Comparison of ENCODE assay signal across 11 cellular contexts in the genomic region with DNA sequence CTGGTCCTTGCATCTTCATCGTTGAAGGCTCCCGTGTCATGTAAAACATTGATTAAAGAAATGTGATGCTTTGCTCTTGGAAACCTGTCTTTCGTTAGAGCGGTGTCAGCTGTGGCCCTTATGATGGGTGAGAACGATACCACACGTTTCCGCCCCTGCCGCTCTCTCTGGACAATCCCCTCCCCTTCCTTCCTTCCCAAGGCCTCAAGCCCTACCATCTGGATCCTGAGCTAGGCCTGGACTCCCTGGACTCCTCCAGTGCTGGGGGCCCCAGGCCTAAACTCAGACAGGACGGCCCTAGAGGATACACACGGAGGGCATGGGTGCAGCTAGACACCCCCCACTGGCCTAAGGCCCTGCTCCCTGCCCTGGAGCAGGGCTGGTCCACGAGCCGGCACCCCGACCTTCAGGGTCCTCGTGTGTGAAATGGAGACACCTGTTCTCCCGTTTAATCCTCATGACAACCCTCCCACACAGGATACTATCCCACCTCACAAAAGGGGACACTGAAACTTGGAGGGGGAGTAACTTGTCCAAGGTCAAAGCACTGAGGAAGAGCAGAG. TPM values are rescaled to one million over a fixed set of nuclear protein-coding genes. Genes with fewer than 3 reads are reported as not detected.
DNase-seq lines count a peak whose midpoint lies in the region; ATAC-seq and TF ChIP-seq lines count a peak whose summit lies in the region.
"Had no signal": no experiment of that assay in that cellular context is flagged by ENCODE, and none has a peak within 500 bp of the region (broad histone marks: within the 10 kb centered on the region; RNA-seq: fewer than 3 reads in every experiment).

No MANE protein-coding gene starts in this region.

- no peaks in the 10 kb centered on the region for H3K9me3 ChIP-seq in PC-9 (ENCODE audit: insufficient read depth, low read depth)
- H3K9me3 ChIP-seq: ascending aorta had no signal

- H3K9me2 ChIP-seq in PC-9 (ENCODE audit: insufficient read depth): no peaks in the 10 kb centered on the region

- H3K79me2 ChIP-seq in PC-9 (ENCODE audit: low read depth): peaks cover 90% of the 10 kb centered on the region

- peaks cover 14% of the 10 kb centered on the region; the same call in 1 of the 2 replicates for H3F3A ChIP-seq in PC-9 (ENCODE audit: insufficient read depth, low read depth)

- H3K36me3 Mint-ChIP-seq in immature natural killer cell: no peaks in the 10 kb centered on the region
- H3K36me3 Mint-ChIP-seq in stimulated activated effector memory CD8-positive, alpha-beta T cell treated with anti-CD3 and anti-CD28 coated beads, Interleukin-12 subunit alpha, Interleukin-12 subunit beta, amount 100 ng/mL, for 72 hours: peaks cover 6% of the 10 kb centered on the region
- H3K36me3 Mint-ChIP-seq: CD8-positive, alpha-beta memory T cell had no signal

- H3K27ac Mint-ChIP-seq in immature natural killer cell: peak overlapping the region; percentile 31 to 93 (median 68)
- H3K27ac Mint-ChIP-seq in stimulated activated effector memory CD8-positive, alpha-beta T cell treated with anti-CD3 and anti-CD28 coated beads, Interleukin-12 subunit alpha, Interleukin-12 subunit beta, amount 100 ng/mL, for 72 hours: peak overlapping the region; percentile 18

- H3K36me3 ChIP-seq in PC-9 (ENCODE audit: low read depth): no peaks in the 10 kb centered on the region
- H3K36me3 ChIP-seq: ascending aorta had no signal

- DNase-seq in PC-9 (no peak), immature natural killer cell (no peak), LoVo (ENCODE audit: low spot score) (no peak)
- no peak for DNase-seq in stimulated activated effector memory CD8-positive, alpha-beta T cell treated with anti-CD3 and anti-CD28 coated beads, Interleukin-12 subunit alpha, Interleukin-12 subunit beta, amount 100 ng/mL, for 72 hours (ENCODE audit: low spot score in 2 of 2)
- DNase-seq in activated T-cell treated with anti-CD3 and anti-CD28 coated beads, Interleukin-2, amount 50 U/mL, for 1 hour: no peak
- DNase-seq: NCI-H1092 had no signal

- H3K4me1 ChIP-seq in PC-9 (replicated peaks; ENCODE audit: insufficient read depth): peaks cover 41% of the 10 kb centered on the region

- H3K4me3 Mint-ChIP-seq in immature natural killer cell: peak overlapping the region; percentile 24 to 73 (median 63)
- H3K4me3 Mint-ChIP-seq in stimulated activated effector memory CD8-positive, alpha-beta T cell treated with anti-CD3 and anti-CD28 coated beads, Interleukin-12 subunit alpha, Interleukin-12 subunit beta, amount 100 ng/mL, for 72 hours: no peak overlapping the region
- H3K4me3 Mint-ChIP-seq: CD8-positive, alpha-beta memory T cell had no signal

- H3K9me3 Mint-ChIP-seq in immature natural killer cell: no peaks in the 10 kb centered on the region
- H3K9me3 Mint-ChIP-seq in stimulated activated effector memory CD8-positive, alpha-beta T cell treated with anti-CD3 and anti-CD28 coated beads, Interleukin-12 subunit alpha, Interleukin-12 subunit beta, amount 100 ng/mL, for 72 hours: no peaks in the 10 kb centered on the region
- H3K9me3 Mint-ChIP-seq: CD8-positive, alpha-beta memory T cell had no signal

- intact Hi-C loops in PC-9 (cut with micrococcal nuclease; ENCODE audit: unreplicated experiment): loop anchor here (2.0 to 5.0 kb wide), 2 partner anchors 29 to 929 kb away; no protein-coding TSS in a partner anchor

- H3K27me3 ChIP-seq in PC-9 (ENCODE audit: insufficient read depth, low read depth): no peaks in the 10 kb centered on the region
- H3K27me3 ChIP-seq: ascending aorta had no signal

- H3K4me1 Mint-ChIP-seq in immature natural killer cell: peaks cover 15 to 19% of the 10 kb centered on the region in 2 donors
- H3K4me1 Mint-ChIP-seq in stimulated activated effector memory CD8-positive, alpha-beta T cell treated with anti-CD3 and anti-CD28 coated beads, Interleukin-12 subunit alpha, Interleukin-12 subunit beta, amount 100 ng/mL, for 72 hours: peaks cover 8% of the 10 kb centered on the region
- H3K4me1 Mint-ChIP-seq: CD8-positive, alpha-beta memory T cell had no signal

- TF ChIP-seq CTCF in PC-9 (conservative IDR thresholded peaks at IDR 0.05): no peak

- no peak overlapping the region for H3K4me3 ChIP-seq in PC-9
- H3K4me3 ChIP-seq: ascending aorta had no signal

- H2AFZ ChIP-seq in PC-9: no peak overlapping the region

- no peaks in the 10 kb centered on the region for H4K20me1 ChIP-seq in PC-9 (ENCODE audit: insufficient read depth)

- H3K27ac ChIP-seq in PC-9: peak overlapping the region; percentile 51
- H3K27ac ChIP-seq: ascending aorta had no signal

- POLR2A ChIA-PET in PC-9 (lab: Charles Lee; ENCODE audit: unreplicated experiment): no interaction called here

- peak overlapping the region; percentile 62 for H3K4me2 ChIP-seq in PC-9

- H3K27me3 Mint-ChIP-seq in immature natural killer cell (ENCODE audit: low read depth in 3 of 3): peaks cover 0 to 6% (median 2%) of the 10 kb centered on the region in 3 donors

- no TSS peak for BruUV-seq in PC-9 (replicated peaks; lab: Mats Ljungman, UMichigan)

- CTCF ChIA-PET in PC-9 (lab: Charles Lee): interaction anchor here (1.2 kb wide), 1 partner anchor 14 kb away, joined by 3 read pairs; no protein-coding TSS in a partner anchor

- ATAC-seq in GM21737 (IDR thresholded peaks at IDR 0.05; ENCODE audit: unreplicated experiment): peak; percentile 48
- no peak for ATAC-seq in stimulated activated effector memory CD8-positive, alpha-beta T cell treated with anti-CD3 and anti-CD28 coated beads, Interleukin-12 subunit alpha, Interleukin-12 subunit beta, amount 100 ng/mL, for 72 hours
- ATAC-seq in GM21717 (IDR thresholded peaks at IDR 0.05; ENCODE audit: unreplicated experiment): no peak
- ATAC-seq in activated CD4-positive, CD25-positive, alpha-beta regulatory T cell treated with anti-CD3 and anti-CD28 coated beads, Interleukin-2, amount 50 U/mL, for 24 hours: no peak

RNA-seq across cellular contexts. Expression of a gene that starts 13.2 kb away (rescaled TPM):
- 87.5 and 95.6 TPM in 2 replicates for total RNA-seq in PC-9 (2021)
- 100 to 1,000 TPM; 110 to 169 (median 167) TPM for polyA plus RNA-seq in immature natural killer cell
